In the genomic region with DNA sequence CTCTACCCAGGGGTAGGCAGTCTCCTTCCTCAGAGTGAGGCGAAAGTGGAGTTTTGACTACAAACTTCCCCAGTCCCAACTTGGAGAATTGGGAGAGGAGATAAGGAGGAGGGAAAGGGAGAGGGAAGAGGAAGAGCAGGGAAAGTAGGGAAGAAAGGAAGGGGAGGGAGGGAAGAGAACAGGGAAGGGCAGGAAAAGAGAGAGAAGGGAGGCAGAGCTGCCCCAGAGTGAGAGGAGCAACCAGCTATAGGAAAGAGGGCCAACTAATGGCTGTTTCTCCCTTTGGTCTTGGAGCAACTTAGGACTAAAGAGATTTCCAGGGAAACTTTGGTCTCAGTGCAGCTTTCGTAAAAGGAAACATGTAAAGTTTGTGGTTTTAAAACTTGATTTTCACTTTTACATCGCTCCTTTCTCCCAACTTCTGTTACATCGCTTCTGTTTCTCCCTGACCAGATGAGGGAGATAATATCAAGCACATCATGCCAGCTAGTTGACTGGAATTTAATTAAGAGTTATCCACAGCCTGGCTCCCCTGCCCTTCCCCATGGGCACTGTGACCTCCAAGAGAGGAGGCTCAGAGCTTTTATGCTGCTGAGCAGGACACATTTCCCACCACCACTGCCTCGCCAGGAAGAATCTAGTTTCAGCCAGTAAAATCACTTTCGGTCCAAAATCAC, we compare ENCODE assay signal across 12 cellular contexts. TPM values are rescaled to one million over a fixed set of nuclear protein-coding genes. Genes with fewer than 3 reads are reported as not detected.
A peak's percentile ranks its signal among the peaks of the same experiment; 100 is the strongest.
DNase-seq lines count a peak whose midpoint lies in the region; ATAC-seq lines count a peak whose summit lies in the region.
"Had no signal": no experiment of that assay in that cellular context is flagged by ENCODE, and none has a peak within 500 bp of the region (broad histone marks: within the 10 kb centered on the region; RNA-seq: fewer than 3 reads in every experiment).

No MANE protein-coding gene starts in this region.

- in situ Hi-C loops in GM23248 (cut with MboI): no loop called here

- H3K4me3 ChIP-seq in GM23248: peak overlapping the region; percentile 94
- peak overlapping the region; percentile 86 for H3K4me3 ChIP-seq in adipocyte (ENCODE audit: low read length)
- H3K4me3 ChIP-seq in rectal smooth muscle tissue (ENCODE audit: low read length): peak overlapping the region; percentile 70

- H3K36me3 ChIP-seq in GM23248 (ENCODE audit: low read depth) (no peaks in the 10 kb centered on the region), adipocyte (ENCODE audit: control insufficient read depth, insufficient read depth, low read length, severe bottlenecking) (no peaks in the 10 kb centered on the region), rectal smooth muscle tissue (ENCODE audit: control insufficient read depth, insufficient read depth, low read length) (no peaks in the 10 kb centered on the region)

- H3K4me1 Mint-ChIP-seq in activated T-cell treated with anti-CD3 and anti-CD28 coated beads, Interleukin-2, amount 50 U/mL, for 24 hours (ENCODE audit: low read depth): peaks cover 44% of the 10 kb centered on the region

- intact Hi-C loops in cardiac septum (cut with DNase I): no loop called here

- peak overlapping the region; percentile 95 for H2AFZ ChIP-seq in GM23248

- H3K36me3 Mint-ChIP-seq in activated T-cell treated with anti-CD3 and anti-CD28 coated beads, Interleukin-2, amount 50 U/mL, for 24 hours (ENCODE audit: low read depth): no peaks in the 10 kb centered on the region
- H3K36me3 Mint-ChIP-seq: CD4-positive, alpha-beta memory T cell had no signal

- H3K27me3 Mint-ChIP-seq in activated T-cell treated with anti-CD3 and anti-CD28 coated beads, Interleukin-2, amount 50 U/mL, for 24 hours: peaks cover 83% of the 10 kb centered on the region

- no peaks in the 10 kb centered on the region for H3K9me3 Mint-ChIP-seq in activated T-cell treated with anti-CD3 and anti-CD28 coated beads, Interleukin-2, amount 50 U/mL, for 24 hours
- H3K9me3 Mint-ChIP-seq: CD4-positive, alpha-beta memory T cell had no signal

- ATAC-seq in HG03457 (IDR thresholded peaks at IDR 0.05; ENCODE audit: unreplicated experiment) (no peak), HG03460 (IDR thresholded peaks at IDR 0.05; ENCODE audit: unreplicated experiment) (no peak)
- ATAC-seq: right cardiac atrium had no signal

- H3K9ac ChIP-seq in GM23248 (peak overlapping the region; percentile 82), adipocyte (ENCODE audit: low read length) (peak overlapping the region; percentile 83), rectal smooth muscle tissue (ENCODE audit: low read length) (peak overlapping the region; percentile 8)

- H4K20me1 ChIP-seq in GM23248 (ENCODE audit: insufficient read depth): no peaks in the 10 kb centered on the region

- no peaks in the 10 kb centered on the region for H3K9me2 ChIP-seq in GM23248 (ENCODE audit: insufficient read depth)

- H3K4me1 ChIP-seq in GM23248 (ENCODE audit: insufficient read depth) (peaks cover 28% of the 10 kb centered on the region), adipocyte (ENCODE audit: control insufficient read depth, insufficient read depth, low read length) (peaks cover 40% of the 10 kb centered on the region), rectal smooth muscle tissue (ENCODE audit: control insufficient read depth, insufficient read depth, low read length) (peaks cover 5% of the 10 kb centered on the region)

- H3K79me2 ChIP-seq in GM23248 (ENCODE audit: insufficient read depth): peaks cover 47% of the 10 kb centered on the region

- no peak overlapping the region for H3K4me3 Mint-ChIP-seq in activated T-cell treated with anti-CD3 and anti-CD28 coated beads, Interleukin-2, amount 50 U/mL, for 24 hours

- H3K27ac ChIP-seq in GM23248 (peak overlapping the region; percentile 6; the same call in 1 of the 2 replicates), rectal smooth muscle tissue (ENCODE audit: low read depth, low read length) (no peak overlapping the region)

- peaks cover 29% of the 10 kb centered on the region for H3F3A ChIP-seq in GM23248 (ENCODE audit: insufficient read depth)

- no peak overlapping the region for H3K27ac Mint-ChIP-seq in activated T-cell treated with anti-CD3 and anti-CD28 coated beads, Interleukin-2, amount 50 U/mL, for 24 hours
- H3K27ac Mint-ChIP-seq: activated T-helper 2 cell treated with anti-CD3 and anti-CD28 coated beads, Interferon-gamma antibody, Interleukin-2, Interleukin-4, amounts not matched to agents 10 μg/mL and 5 μg/mL and 100 μg/mL, durations not matched to agents 14 hours and 24 hours and 36 hours had no signal

- DNase-seq in GM23248 (peak; percentile 47), adipocyte (ENCODE audit: low read depth) (no peak), fibroblast of peridontal ligament (ENCODE audit: extremely low read depth) (peak; percentile 35), cardiac septum (ENCODE audit: low spot score) (no peak)
- no peak for DNase-seq in activated T-cell treated with anti-CD3 and anti-CD28 coated beads, Interleukin-2, amount 50 U/mL, for 24 hours
- DNase-seq: CD4-positive, alpha-beta memory T cell; GOT3 had no signal

- no peaks in the 10 kb centered on the region for H3K27me3 ChIP-seq in GM23248 (replicated peaks; ENCODE audit: insufficient read depth)
- H3K27me3 ChIP-seq in adipocyte (replicated peaks; ENCODE audit: control insufficient read depth, insufficient read depth, low read length): no peaks in the 10 kb centered on the region
- peaks cover 13% of the 10 kb centered on the region for H3K27me3 ChIP-seq in rectal smooth muscle tissue (ENCODE audit: control insufficient read depth, insufficient read depth, low read length)

- no peaks in the 10 kb centered on the region for H3K9me3 ChIP-seq in GM23248 (ENCODE audit: low read depth)
- H3K9me3 ChIP-seq in adipocyte (ENCODE audit: control insufficient read depth, low read length): no peaks in the 10 kb centered on the region

- WGBS in GM23248 (ENCODE audit: low coverage in 1 of 2, low lambda C conversion rate in 2 of 2, missing lambda C conversion rate in 2 of 2), 2 experiments: 20 to 23% methylated on average over 6 of the region's 6 CpGs

- peak overlapping the region; percentile 96 for H3K4me2 ChIP-seq in GM23248 (ENCODE audit: unreplicated experiment)

RNA-seq across cellular contexts. Expression of gene CA12, which starts 1.4 kb away (rescaled TPM):
- total RNA-seq in GM23248 (2014; rRNA removed; shearing (Covaris generic)): 41.1 and 41.8 TPM in 2 replicates
- 40.9 and 42.1 TPM in 2 replicates for polyA plus RNA-seq in GM23248 (2016; fragmentation: Nextera tagmentation; extraction: Ambion mirVana)
- 0.11 TPM for total RNA-seq in cardiac septum
- total RNA-seq: CD4-positive, alpha-beta memory T cell had no signal
- polyA plus RNA-seq: CD4-positive, alpha-beta memory T cell had no signal

Comparison
In these comparisons a context has a peak if more than half of its experiments do, and no peak if none do; other contexts are left out.
1. DNase-seq: peak in GM23248 (single experiment) and fibroblast of peridontal ligament (single experiment); none in adipocyte (single experiment), cardiac septum (single experiment) and activated T-cell treated with anti-CD3 and anti-CD28 coated beads, Interleukin-2, amount 50 U/mL, for 24 hours (single experiment).
2. H3K9ac ChIP-seq: peak in every context shown above with its lines; median percentile 83 in adipocyte; 82 in GM23248; 8 in rectal smooth muscle tissue.
3. RNA of gene CA12, which starts 1.4 kb away (total RNA-seq): 41.1 to 41.8 TPM in GM23248; 0.11 TPM in cardiac septum (single experiment); every median in the first group is over 10 times any median in the second.
4. Peak in every context shown above with its lines, with median percentiles within 50 percentile points of each other: H3K4me3 ChIP-seq.